ENCODE assay signal across 12 cellular contexts in genomic region chr2:130373808-130374365, GRCh38. TPM values are rescaled to one million over a fixed set of nuclear protein-coding genes. Genes with fewer than 3 reads are reported as not detected.
A peak's percentile ranks its signal among the peaks of the same experiment; 100 is the strongest.
DNase-seq lines count a peak whose midpoint lies in the region; ATAC-seq, FAIRE-seq and TF ChIP-seq lines count a peak whose summit lies in the region.
"Had no signal": no experiment of that assay in that cellular context is flagged by ENCODE, and none has a peak within 500 bp of the region (broad histone marks: within the 10 kb centered on the region; RNA-seq: fewer than 3 reads in every experiment).

No MANE protein-coding gene starts in this region.

- no peak overlapping the region for H3K4ac ChIP-seq in mesenchymal stem cell (ENCODE audit: low read depth in 1 of 2, low read length in 2 of 2)

- H3K27ac Mint-ChIP-seq in activated naive CD8-positive, alpha-beta T cell = peak overlapping the region; percentile 71

- H3K4me2 ChIP-seq in A549 (peak overlapping the region; percentile 85), mesenchymal stem cell (ENCODE audit: low read length, poor library complexity, severe bottlenecking) (no peak overlapping the region)

- no peak overlapping the region for H2BK5ac ChIP-seq in mesenchymal stem cell (ENCODE audit: low read depth, low read length, poor library complexity, severe bottlenecking)

- H2BK15ac ChIP-seq in mesenchymal stem cell (ENCODE audit: low read depth, poor library complexity, severe bottlenecking) = peak overlapping the region; percentile 71

- peak overlapping the region; percentile 93 for H3K4me3 Mint-ChIP-seq in activated naive CD8-positive, alpha-beta T cell

- H3K4me1 Mint-ChIP-seq in activated naive CD8-positive, alpha-beta T cell (ENCODE audit: low read depth) = peaks cover 62% of the 10 kb centered on the region

- DNase-seq in A549 (ENCODE audit: low read depth in 1 of 2, low spot score in 1 of 2) = no peak
- DNase-seq in GM12864 (ENCODE audit: low read depth) = no peak
- DNase-seq in mesenchymal stem cell = no peak
- DNase-seq in NAMALWA (ENCODE audit: low spot score) = no peak
- DNase-seq in GM19240 (ENCODE audit: insufficient read length, low spot score) = no peak
- DNase-seq in HCEC 1CT = no peak
- no peak for DNase-seq in mucosa of descending colon
- DNase-seq: adrenal gland, DMS53 had no signal

- H3K9me3 Mint-ChIP-seq in activated naive CD8-positive, alpha-beta T cell (ENCODE audit: low read depth) = no peaks in the 10 kb centered on the region

- peaks cover 24 to 25% of the 10 kb centered on the region in 2 experiments for H3K36me3 ChIP-seq in mesenchymal stem cell (ENCODE audit: control insufficient read depth in 1 of 2, insufficient read depth in 2 of 2, low read depth in 1 of 2, low read length in 2 of 2)
- no peaks in the 10 kb centered on the region for H3K36me3 ChIP-seq in mucosa of descending colon (ENCODE audit: low read depth)

- TF ChIP-seq RAD21 in A549 (conservative IDR thresholded peaks at IDR 0.05 in 1 of 2, IDR thresholded peaks at IDR 0.05 in 1 of 2) = no peak

- no peak for ATAC-seq in A549
- ATAC-seq in mucosa of descending colon = no peak
- ATAC-seq: HepG2 had no signal

- WGBS in A549 (ENCODE audit: missing lambda C conversion rate) = 87% methylated on average over 3 of the region's 3 CpGs
- 100% methylated on average over 3 of the region's 3 CpGs for WGBS in mesenchymal stem cell

- no peak overlapping the region for H3K14ac ChIP-seq in mesenchymal stem cell (ENCODE audit: low read length in 2 of 2)

- TF ChIP-seq POLR2A in A549 (IDR thresholded peaks at IDR 0.05; ENCODE audit: low read length) = no peak

- no peak overlapping the region for H4K8ac ChIP-seq in mesenchymal stem cell (ENCODE audit: low read length)

- no peak overlapping the region for H2BK120ac ChIP-seq in mesenchymal stem cell (ENCODE audit: low read depth, low read length)

- peak overlapping the region; percentile 94 for H3K9ac ChIP-seq in mesenchymal stem cell (ENCODE audit: low read length)

- H3K27me3 ChIP-seq in mesenchymal stem cell (ENCODE audit: control insufficient read depth in 1 of 2, insufficient read depth in 1 of 2, low read length in 2 of 2) = no peaks in the 10 kb centered on the region
- H3K27me3 ChIP-seq: adrenal gland had no signal

- no peak overlapping the region for H3K18ac ChIP-seq in mesenchymal stem cell (ENCODE audit: low read depth in 1 of 2, low read length in 2 of 2)

- H3K79me1 ChIP-seq in mesenchymal stem cell (replicated peaks; ENCODE audit: low read length, poor library complexity, severe bottlenecking) = peaks cover 44% of the 10 kb centered on the region

- no peak overlapping the region for H3K23ac ChIP-seq in mesenchymal stem cell (ENCODE audit: low read length in 2 of 2)

- no peak for FAIRE-seq in A549 (lab: Jason Lieb, UNC)
- FAIRE-seq: HepG2, TTC549 had no signal

- H3K27me3 Mint-ChIP-seq in activated naive CD8-positive, alpha-beta T cell = no peaks in the 10 kb centered on the region

- CTCF ChIA-PET in A549 (lab: Yijun Ruan, JAX) = interaction anchor here (0.9 to 2.3 kb wide), 8 partner anchors 9 to 54 kb away, joined by 3 to 35 read pairs (median 12); partner anchors contain the start of genes IMP4 and PTPN18

- no peak overlapping the region for H2AFZ ChIP-seq in mesenchymal stem cell (ENCODE audit: low read depth, low read length)

- H3K4me3 ChIP-seq in A549 (peak overlapping the region; percentile 72; the same call in 2 of the 3 replicates), GM12864 (ENCODE audit: low read depth, low read length) (peak overlapping the region; percentile 93), mesenchymal stem cell (ENCODE audit: insufficient read depth in 1 of 2, low read depth in 1 of 2, low read length in 2 of 2) (peak overlapping the region in 1 of 2 experiments; percentile 97), mucosa of descending colon (no peak overlapping the region)

- H2AK5ac ChIP-seq in mesenchymal stem cell (ENCODE audit: low read length, severe bottlenecking) = no peak overlapping the region

- intact Hi-C loops in mucosa of descending colon (cut with DNase I, micrococcal nuclease) = no loop called here

- no peaks in the 10 kb centered on the region for H3K9me3 ChIP-seq in A549
- no peaks in the 10 kb centered on the region for H3K9me3 ChIP-seq in mesenchymal stem cell (ENCODE audit: control insufficient read depth, low read length)
- H3K9me3 ChIP-seq in mucosa of descending colon = no peaks in the 10 kb centered on the region
- H3K9me3 ChIP-seq: adrenal gland had no signal

- TF ChIP-seq CTCF in A549 (IDR thresholded peaks at IDR 0.05) (no peak), GM12864 (IDR thresholded peaks at IDR 0.05; ENCODE audit: low read depth, low read length, missing control alignments) (no peak), mucosa of descending colon (IDR thresholded peaks at IDR 0.05) (no peak)

- H2BK12ac ChIP-seq in mesenchymal stem cell (ENCODE audit: low read length in 2 of 2) = no peak overlapping the region

- POLR2A ChIA-PET in A549 (lab: Yijun Ruan, JAX) = interaction anchor here (1.0 to 2.0 kb wide), 3 partner anchors 17 to 31 kb away, joined by 3 to 21 read pairs (median 6); partner anchors contain the start of genes IMP4 and PTPN18

- TF ChIP-seq EP300 in A549 (IDR thresholded peaks at IDR 0.05) = no peak

- no peak overlapping the region for H4K91ac ChIP-seq in mesenchymal stem cell (ENCODE audit: low read length)

- peaks cover 24% of the 10 kb centered on the region for H3K4me1 ChIP-seq in A549
- H3K4me1 ChIP-seq in mesenchymal stem cell (ENCODE audit: control insufficient read depth, insufficient read depth, low read depth, low read length) = peaks cover 23% of the 10 kb centered on the region
- no peaks in the 10 kb centered on the region for H3K4me1 ChIP-seq in mucosa of descending colon (ENCODE audit: low read depth)

- H3K27ac ChIP-seq in A549 (peak overlapping the region; percentile 97 to 98; a peak in 4 of 6 replicates), mesenchymal stem cell (ENCODE audit: low read length, poor library complexity, severe bottlenecking) (no peak overlapping the region)

- peaks cover 12% of the 10 kb centered on the region for H3K36me3 Mint-ChIP-seq in activated naive CD8-positive, alpha-beta T cell

TF ChIP-seq in A549, 52 proteins besides CTCF, POLR2A, EP300 and RAD21 (continues in another document):
- TF ChIP-seq JUNB (IDR thresholded peaks at IDR 0.05) = no peak
- no peak for TF ChIP-seq RCOR1 (IDR thresholded peaks at IDR 0.05; ENCODE audit: low read depth, low read length)
- TF ChIP-seq JUN (IDR thresholded peaks at IDR 0.05) = no peak
- TF ChIP-seq BCL3 (IDR thresholded peaks at IDR 0.05) = no peak
- TF ChIP-seq EHMT2 (IDR thresholded peaks at IDR 0.05; ENCODE audit: low read depth) = no peak
- no peak for TF ChIP-seq E2F6 (IDR thresholded peaks at IDR 0.05; ENCODE audit: borderline replicate concordance, low read depth)
- TF ChIP-seq TP53 (CRISPR knock-in tag; IDR thresholded peaks at IDR 0.05) = no peak
- TF ChIP-seq SREBF2 (IDR thresholded peaks at IDR 0.05) = no peak
- TF ChIP-seq BHLHE40 (IDR thresholded peaks at IDR 0.05; ENCODE audit: low read depth, low read length) = no peak
- no peak for TF ChIP-seq HOXB5 (CRISPR knock-in tag; IDR thresholded peaks at IDR 0.05)
- no peak for TF ChIP-seq ZFP36 (IDR thresholded peaks at IDR 0.05; ENCODE audit: borderline replicate concordance, partially characterized antibody)
- TF ChIP-seq KDM5A (IDR thresholded peaks at IDR 0.05) = no peak
- no peak for TF ChIP-seq MAFK (IDR thresholded peaks at IDR 0.05; ENCODE audit: partially characterized antibody)
- TF ChIP-seq CBX8 (IDR thresholded peaks at IDR 0.05) = no peak
- TF ChIP-seq, protein P1, sequence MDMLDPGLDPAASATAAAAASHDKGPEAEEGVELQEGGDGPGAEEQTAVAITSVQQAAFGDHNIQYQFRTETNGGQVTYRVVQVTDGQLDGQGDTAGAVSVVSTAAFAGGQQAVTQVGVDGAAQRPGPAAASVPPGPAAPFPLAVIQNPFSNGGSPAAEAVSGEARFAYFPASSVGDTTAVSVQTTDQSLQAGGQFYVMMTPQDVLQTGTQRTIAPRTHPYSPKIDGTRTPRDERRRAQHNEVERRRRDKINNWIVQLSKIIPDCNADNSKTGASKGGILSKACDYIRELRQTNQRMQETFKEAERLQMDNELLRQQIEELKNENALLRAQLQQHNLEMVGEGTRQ (IDR thresholded peaks at IDR 0.05) = no peak
- TF ChIP-seq CEBPB (IDR thresholded peaks at IDR 0.05) = no peak

RNA-seq across cellular contexts. Expression of gene PTPN18, which starts 18.0 kb away (rescaled TPM):
- 20.4 and 23.7 TPM in 2 replicates for polyA plus RNA-seq in A549 (2011; rRNA removed)
- 25.9 and 31.9 TPM in 2 replicates for polyA plus RNA-seq in A549 (2012; cell fraction: cytosol; rRNA removed)
- 106 and 111 TPM in 2 replicates for polyA plus RNA-seq in A549 (2012; cell fraction: nucleus; rRNA removed)
- 19.6 to 23.1 TPM (median 20.5 TPM) in 3 replicates for polyA plus RNA-seq in A549 (2017; fragmentation: RNase III; extraction: RNeasy Plus Mini Kit Qiagen cat#74134 plus additional on column Dnase treatment)
- 38.5 and 41.2 TPM in 2 replicates for polyA minus RNA-seq in A549 (2011; rRNA and poly(A)+ RNA removed)
- 17.3 TPM for polyA plus RNA-seq in mesenchymal stem cell (2013, experiment 1 of 2)
- 17.3 TPM for polyA plus RNA-seq in mesenchymal stem cell (2013, experiment 2 of 2)
- 100 to 1,000 TPM; 115 to 197 (median 120) TPM for total RNA-seq in mucosa of descending colon

RNA-seq across cellular contexts. Expression of gene IMP4, which starts 31.2 kb away (rescaled TPM):
- polyA plus RNA-seq in A549 (2011; rRNA removed) = 113 and 118 TPM in 2 replicates
- polyA plus RNA-seq in A549 (2012; cell fraction: cytosol; rRNA removed) = 471 and 473 TPM in 2 replicates
- 569 and 687 TPM in 2 replicates for polyA plus RNA-seq in A549 (2012; cell fraction: nucleus; rRNA removed)
- 149 to 178 TPM (median 159 TPM) in 3 replicates for polyA plus RNA-seq in A549 (2017; fragmentation: RNase III; extraction: RNeasy Plus Mini Kit Qiagen cat#74134 plus additional on column Dnase treatment)
- 143 and 144 TPM in 2 replicates for polyA minus RNA-seq in A549 (2011; rRNA and poly(A)+ RNA removed)
- polyA plus RNA-seq in mesenchymal stem cell (2013, experiment 1 of 2) = 65.5 TPM
- polyA plus RNA-seq in mesenchymal stem cell (2013, experiment 2 of 2) = 61.8 TPM
- total RNA-seq in mucosa of descending colon = 10 to 100 TPM; 52.7 to 70.4 (median 56.0) TPM
